Comparison of ENCODE assay signal across 31 cellular contexts in genomic region chrX:152428596-152428995, GRCh38. TPM values are rescaled to one million over a fixed set of nuclear protein-coding genes. Genes with fewer than 3 reads are reported as not detected.
"Had no signal": no experiment of that assay in that cellular context is flagged by ENCODE, and none has a peak within 500 bp of the region (broad histone marks: within the 10 kb centered on the region; RNA-seq: fewer than 3 reads in every experiment).

No MANE protein-coding gene starts in this region.

- H3K4me1 Mint-ChIP-seq: activated CD4-positive, alpha-beta memory T cell treated with anti-CD3 and anti-CD28 coated beads, Interleukin-2, amount 10 ng/mL, durations not matched to agents 7 days and 5 days; activated CD4-positive, alpha-beta T cell treated with anti-CD3 and anti-CD28 coated beads for 36 hours; activated CD4-positive, alpha-beta T cell treated with anti-CD3 and anti-CD28 coated beads, Interleukin-2, amount 10 ng/mL, durations not matched to agents 24 days and 14 days; activated naive CD4-positive, alpha-beta T cell treated with anti-CD3 and anti-CD28 coated beads, Interleukin-2, amount 10 ng/mL, durations not matched to agents 7 days and 5 days; activated naive CD8-positive, alpha-beta T cell treated with anti-CD3 and anti-CD28 coated beads, Interleukin-2, amount 10 ng/mL, durations not matched to agents 7 days and 5 days; T-helper 17 cell had no signal

- FAIRE-seq: colon had no signal

- H3K9me3 Mint-ChIP-seq: activated CD4-positive, alpha-beta memory T cell treated with anti-CD3 and anti-CD28 coated beads, Interleukin-2, amount 10 ng/mL, durations not matched to agents 7 days and 5 days; activated CD4-positive, alpha-beta T cell treated with anti-CD3 and anti-CD28 coated beads, Interleukin-2, amount 10 ng/mL, durations not matched to agents 24 days and 14 days; activated naive CD4-positive, alpha-beta T cell treated with anti-CD3 and anti-CD28 coated beads, Interleukin-2, amount 10 ng/mL, durations not matched to agents 7 days and 5 days; activated naive CD8-positive, alpha-beta T cell treated with anti-CD3 and anti-CD28 coated beads, Interleukin-2, amount 10 ng/mL, durations not matched to agents 7 days and 5 days; activated T-cell treated with anti-CD3 and anti-CD28 coated beads, Interleukin-2, amount 50 U/mL, for 24 hours; activated T-cell treated with anti-CD3 and anti-CD28 coated beads, Interleukin-2, amount 50 U/mL, for 72 hours; T-helper 2 cell treated with Interferon-gamma antibody and Interleukin-4, amounts not matched to agents 5 μg/mL and 100 μg/mL, for 36 hours had no signal

- H3K27ac ChIP-seq: ascending aorta, body of pancreas, esophagus muscularis mucosa, foreskin keratinocyte, gastrocnemius medialis, heart left ventricle had no signal

- ATAC-seq: activated CD4-positive, alpha-beta T cell treated with anti-CD3 and anti-CD28 coated beads for 36 hours; activated naive CD4-positive, alpha-beta T cell treated with anti-CD3 and anti-CD28 coated beads, Interleukin-2, amount 50 U/mL, for 72 hours; activated T-cell treated with anti-CD3 and anti-CD28 coated beads, Interleukin-2, amount 50 U/mL, for 72 hours; body of pancreas; effector memory CD8-positive, alpha-beta T cell; gastrocnemius medialis; heart left ventricle; T-helper 17 cell had no signal

- H3K27ac Mint-ChIP-seq: activated CD4-positive, alpha-beta memory T cell treated with anti-CD3 and anti-CD28 coated beads, Interleukin-2, amount 10 ng/mL, durations not matched to agents 7 days and 5 days; activated CD4-positive, alpha-beta T cell treated with anti-CD3 and anti-CD28 coated beads for 36 hours; activated CD4-positive, alpha-beta T cell treated with anti-CD3 and anti-CD28 coated beads, Interleukin-2, amount 10 ng/mL, durations not matched to agents 24 days and 14 days; activated naive CD4-positive, alpha-beta T cell treated with anti-CD3 and anti-CD28 coated beads, Interleukin-2, amount 10 ng/mL, durations not matched to agents 7 days and 5 days; activated naive CD4-positive, alpha-beta T cell treated with anti-CD3 and anti-CD28 coated beads, Interleukin-2, amount 50 U/mL, for 72 hours; activated naive CD8-positive, alpha-beta T cell treated with anti-CD3 and anti-CD28 coated beads, Interleukin-2, amount 10 ng/mL, durations not matched to agents 7 days and 5 days; activated T-cell treated with anti-CD3 and anti-CD28 coated beads, Interleukin-2, amount 50 U/mL, for 24 hours; activated T-cell treated with anti-CD3 and anti-CD28 coated beads, Interleukin-2, amount 50 U/mL, for 72 hours; effector memory CD8-positive, alpha-beta T cell; T-helper 17 cell; T-helper 2 cell treated with Interferon-gamma antibody and Interleukin-4, amounts not matched to agents 5 μg/mL and 100 μg/mL, for 36 hours had no signal

- H3K4me1 ChIP-seq: ascending aorta, body of pancreas, esophagus muscularis mucosa, foreskin keratinocyte, gastrocnemius medialis, heart left ventricle had no signal

- H3K36me3 ChIP-seq: ascending aorta, esophagus muscularis mucosa, gastrocnemius medialis, heart left ventricle had no signal

- H3K27me3 Mint-ChIP-seq: activated CD4-positive, alpha-beta memory T cell treated with anti-CD3 and anti-CD28 coated beads, Interleukin-2, amount 10 ng/mL, durations not matched to agents 7 days and 5 days; activated CD4-positive, alpha-beta T cell treated with anti-CD3 and anti-CD28 coated beads for 36 hours; activated CD4-positive, alpha-beta T cell treated with anti-CD3 and anti-CD28 coated beads, Interleukin-2, amount 10 ng/mL, durations not matched to agents 24 days and 14 days; activated naive CD4-positive, alpha-beta T cell treated with anti-CD3 and anti-CD28 coated beads, Interleukin-2, amount 10 ng/mL, durations not matched to agents 7 days and 5 days; activated naive CD8-positive, alpha-beta T cell treated with anti-CD3 and anti-CD28 coated beads, Interleukin-2, amount 10 ng/mL, durations not matched to agents 7 days and 5 days; effector memory CD8-positive, alpha-beta T cell; T-helper 17 cell had no signal

- H3K9me3 ChIP-seq: ascending aorta, body of pancreas, esophagus muscularis mucosa, gastrocnemius medialis, heart left ventricle had no signal

- H3K27me3 ChIP-seq: ascending aorta, body of pancreas, esophagus muscularis mucosa, foreskin keratinocyte, gastrocnemius medialis, heart left ventricle had no signal

- H3K4me3 ChIP-seq: ascending aorta, body of pancreas, esophagus muscularis mucosa, gastrocnemius medialis, heart left ventricle had no signal

- H3K36me3 Mint-ChIP-seq: activated naive CD4-positive, alpha-beta T cell treated with anti-CD3 and anti-CD28 coated beads, Interleukin-2, amount 10 ng/mL, durations not matched to agents 7 days and 5 days; activated naive CD4-positive, alpha-beta T cell treated with anti-CD3 and anti-CD28 coated beads, Interleukin-2, amount 50 U/mL, for 72 hours; activated naive CD8-positive, alpha-beta T cell treated with anti-CD3 and anti-CD28 coated beads, Interleukin-2, amount 10 ng/mL, durations not matched to agents 7 days and 5 days had no signal

- H3K4me3 Mint-ChIP-seq: activated CD4-positive, alpha-beta memory T cell treated with anti-CD3 and anti-CD28 coated beads, Interleukin-2, amount 10 ng/mL, durations not matched to agents 7 days and 5 days; activated CD4-positive, alpha-beta T cell treated with anti-CD3 and anti-CD28 coated beads for 36 hours; activated CD4-positive, alpha-beta T cell treated with anti-CD3 and anti-CD28 coated beads, Interleukin-2, amount 10 ng/mL, durations not matched to agents 24 days and 14 days; activated naive CD4-positive, alpha-beta T cell treated with anti-CD3 and anti-CD28 coated beads, Interleukin-2, amount 10 ng/mL, durations not matched to agents 7 days and 5 days; activated naive CD8-positive, alpha-beta T cell treated with anti-CD3 and anti-CD28 coated beads, Interleukin-2, amount 10 ng/mL, durations not matched to agents 7 days and 5 days; activated T-cell treated with anti-CD3 and anti-CD28 coated beads, Interleukin-2, amount 50 U/mL, for 24 hours; activated T-cell treated with anti-CD3 and anti-CD28 coated beads, Interleukin-2, amount 50 U/mL, for 72 hours; effector memory CD8-positive, alpha-beta T cell; T-helper 17 cell; T-helper 2 cell treated with Interferon-gamma antibody and Interleukin-4, amounts not matched to agents 5 μg/mL and 100 μg/mL, for 36 hours had no signal

- DNase-seq: activated CD4-positive, alpha-beta memory T cell treated with anti-CD3 and anti-CD28 coated beads, Interleukin-2, amount 10 ng/mL, durations not matched to agents 7 days and 5 days; activated CD4-positive, alpha-beta T cell treated with anti-CD3 and anti-CD28 coated beads for 36 hours; activated CD4-positive, alpha-beta T cell treated with anti-CD3 and anti-CD28 coated beads, Interleukin-2, amount 10 ng/mL, durations not matched to agents 24 days and 14 days; activated CD4-positive, CD25-positive, alpha-beta regulatory T cell; activated CD4-positive, CD25-positive, alpha-beta regulatory T cell treated with anti-CD3 and anti-CD28 coated beads, Interleukin-2, amount 50 U/mL, for 72 hours; activated CD8-positive, alpha-beta memory T cell treated with anti-CD3 and anti-CD28 coated beads, Interleukin-2, amount 50 U/mL, for 48 hours; activated gamma-delta T cell; activated naive CD4-positive, alpha-beta T cell; activated naive CD4-positive, alpha-beta T cell treated with anti-CD3 and anti-CD28 coated beads, Interleukin-2, amount 10 ng/mL, durations not matched to agents 7 days and 5 days; activated naive CD8-positive, alpha-beta T cell treated with anti-CD3 and anti-CD28 coated beads, Interleukin-2, amount 10 ng/mL, durations not matched to agents 7 days and 5 days; activated T-cell treated with anti-CD3 and anti-CD28 coated beads for 4 hours; activated T-cell treated with anti-CD3 and anti-CD28 coated beads, Interleukin-2, amount 50 U/mL, for 24 hours; activated T-cell treated with anti-CD3 and anti-CD28 coated beads, Interleukin-2, amount 50 U/mL, for 72 hours; body of pancreas; caudate nucleus; cortex of kidney; dermis blood vessel endothelial cell; effector CD4-positive, alpha-beta T cell; effector memory CD8-positive, alpha-beta T cell; erythroblast; gastrocnemius medialis; glutamatergic neuron; heart left ventricle; T-helper 17 cell had no signal

RNA-seq across cellular contexts. Expression of gene GABRA3, which starts 22.5 kb away (rescaled TPM):
- total RNA-seq: activated CD4-positive, alpha-beta memory T cell treated with anti-CD3 and anti-CD28 coated beads, Interleukin-2, amount 10 ng/mL, durations not matched to agents 7 days and 5 days; activated CD4-positive, alpha-beta T cell treated with anti-CD3 and anti-CD28 coated beads for 36 hours; activated CD4-positive, alpha-beta T cell treated with anti-CD3 and anti-CD28 coated beads, Interleukin-2, amount 10 ng/mL, durations not matched to agents 24 days and 14 days; activated naive CD4-positive, alpha-beta T cell treated with anti-CD3 and anti-CD28 coated beads, Interleukin-2, amount 50 U/mL, for 72 hours; activated naive CD8-positive, alpha-beta T cell treated with anti-CD3 and anti-CD28 coated beads, Interleukin-2, amount 10 ng/mL, durations not matched to agents 7 days and 5 days; ascending aorta; body of pancreas; chondrocyte; foreskin keratinocyte; gastrocnemius medialis; heart left ventricle; T-helper 17 cell had no signal
- polyA plus RNA-seq: foreskin keratinocyte, heart left ventricle had no signal
